13 cellular contexts compared by ENCODE assay signal in genomic region chr9:136851941-136852663, GRCh38. TPM values are rescaled to one million over a fixed set of nuclear protein-coding genes. Genes with fewer than 3 reads are reported as not detected.
DNase-seq lines count a peak whose midpoint lies in the region; ATAC-seq and TF ChIP-seq lines count a peak whose summit lies in the region.
"Had no signal": no experiment of that assay in that cellular context is flagged by ENCODE, and none has a peak within 500 bp of the region (broad histone marks: within the 10 kb centered on the region; RNA-seq: fewer than 3 reads in every experiment).

Gene MAMDC4 (plus strand): TSS chr9:136852346. CDS start chr9:136852417, 71 bp downstream.

- TF ChIP-seq RAD21 in liver (IDR thresholded peaks at IDR 0.05), result peak; percentile 41 to 53

- no peak within 1 kb of the TSS for H3K27ac Mint-ChIP-seq in activated CD8-positive, alpha-beta memory T cell treated with anti-CD3 and anti-CD28 coated beads, Interleukin-2, amount 10 ng/mL, durations not matched to agents 7 days and 5 days

- H3K9me3 ChIP-seq in adrenal gland (replicated peaks in 1 of 3) (no peaks in the 10 kb centered on the region), liver (ENCODE audit: control insufficient read depth in 4 of 4, low read length in 3 of 4) (no peaks in the 10 kb centered on the region), thymus (ENCODE audit: control insufficient read depth) (no peaks in the 10 kb centered on the region)
- H3K9me3 ChIP-seq: thoracic aorta had no signal

- CTCF ChIA-PET in activated CD8-positive, alpha-beta memory T cell treated with anti-CD3 and anti-CD28 coated beads, Interleukin-2, amount 10 ng/mL, durations not matched to agents 7 days and 5 days (lab: Charles Lee), result interaction anchor here (2.1 kb wide), 1 partner anchor 10 kb away, joined by 8 read pairs; the partner anchor contains the start of gene AJM1

- peak within 1 kb of the TSS in 1 of 5 donors; percentile 62 for H3K27ac ChIP-seq in adrenal gland
- H3K27ac ChIP-seq in liver (ENCODE audit: low read depth in 1 of 2, low read length in 2 of 2), result peak within 1 kb of the TSS; percentile 77 to 83
- H3K27ac ChIP-seq in thymus (ENCODE audit: low read depth), result no peak within 1 kb of the TSS
- H3K27ac ChIP-seq: thoracic aorta had no signal

- no peak within 1 kb of the TSS for H3K4me3 Mint-ChIP-seq in activated CD8-positive, alpha-beta memory T cell treated with anti-CD3 and anti-CD28 coated beads, Interleukin-2, amount 10 ng/mL, durations not matched to agents 7 days and 5 days

- intact Hi-C loops in adrenal gland (cut with DNase I), result loop anchor here in 1 of 2 donors (10.0 kb wide), 1 partner anchor 93 kb away; the partner anchor contains the start of genes C8G and FBXW5

- peak in 1 of 2 donors; percentile 35 for TF ChIP-seq POLR2A in adrenal gland (IDR thresholded peaks at IDR 0.05)

- no peak for ATAC-seq in activated CD8-positive, alpha-beta memory T cell treated with anti-CD3 and anti-CD28 coated beads, Interleukin-2, amount 10 ng/mL, durations not matched to agents 7 days and 5 days
- ATAC-seq in HG02938 (IDR thresholded peaks at IDR 0.05; ENCODE audit: unreplicated experiment) (no peak), HG03354 (IDR thresholded peaks at IDR 0.05; ENCODE audit: poor library complexity, severe bottlenecking, unreplicated experiment) (no peak)

- no peak for DNase-seq in activated CD8-positive, alpha-beta memory T cell treated with anti-CD3 and anti-CD28 coated beads, Interleukin-2, amount 10 ng/mL, durations not matched to agents 7 days and 5 days
- DNase-seq in activated CD8-positive, alpha-beta memory T cell treated with anti-CD3 and anti-CD28 coated beads, Interleukin-2, amount 50 U/mL, for 48 hours, result no peak
- DNase-seq in adrenal gland (peak; percentile 53 to 90 (median 80)), NCI-H2171 (lab: John Stamatoyannopoulos, UW) (no peak)
- DNase-seq: activated CD4-positive, alpha-beta T cell treated with anti-CD3 and anti-CD28 coated beads, Interleukin-2, amount 50 U/mL, for 1 hour; DMS 273 treated with DMSO at 0.1 percent for 48 hours; NCI-H1930; NK-92 treated with Interleukin-12 subunit alpha and Interleukin-12 subunit beta, amount 100 ng/mL, for 24 hours had no signal

- H3K9ac ChIP-seq in liver (ENCODE audit: low read depth in 1 of 2, low read length in 2 of 2), result peak within 1 kb of the TSS; percentile 9 to 21

- H3K9me3 Mint-ChIP-seq in activated CD8-positive, alpha-beta memory T cell treated with anti-CD3 and anti-CD28 coated beads, Interleukin-2, amount 10 ng/mL, durations not matched to agents 7 days and 5 days (ENCODE audit: low read depth), result no peaks in the 10 kb centered on the region

- H3K4me3 ChIP-seq in adrenal gland (no peak within 1 kb of the TSS), liver (ENCODE audit: low read depth in 1 of 3, low read length in 3 of 3) (peak within 1 kb of the TSS in 1 of 3 donors; percentile 14), thymus (ENCODE audit: low read length) (no peak within 1 kb of the TSS)
- H3K4me3 ChIP-seq: thoracic aorta had no signal

- 40 to 56% (median 45%) methylated on average over 1 to 23 of the region's 23 CpGs for WGBS in adrenal gland, 4 donors
- WGBS in liver, result 46% methylated on average over 23 of the region's 23 CpGs
- 94% methylated on average over 23 of the region's 23 CpGs for WGBS in thymus

- no peak for TF ChIP-seq CTCF in adrenal gland (IDR thresholded peaks at IDR 0.05)
- TF ChIP-seq CTCF in liver (IDR thresholded peaks at IDR 0.05; ENCODE audit: low read depth, low read length, missing input control), result no peak

- H3K27me3 ChIP-seq in adrenal gland (no peaks in the 10 kb centered on the region), liver (ENCODE audit: control insufficient read depth in 4 of 4, insufficient read depth in 4 of 4, low read length in 3 of 4) (no peaks in the 10 kb centered on the region), thymus (ENCODE audit: control insufficient read depth, insufficient read depth) (peaks cover 14% of the 10 kb centered on the region)

- peaks cover 13% of the 10 kb centered on the region for H3K4me1 Mint-ChIP-seq in activated CD8-positive, alpha-beta memory T cell treated with anti-CD3 and anti-CD28 coated beads, Interleukin-2, amount 10 ng/mL, durations not matched to agents 7 days and 5 days

- peaks cover 3% of the 10 kb centered on the region for H3K36me3 Mint-ChIP-seq in activated CD8-positive, alpha-beta memory T cell treated with anti-CD3 and anti-CD28 coated beads, Interleukin-2, amount 10 ng/mL, durations not matched to agents 7 days and 5 days

- peaks cover 8% of the 10 kb centered on the region for H3K27me3 Mint-ChIP-seq in activated CD8-positive, alpha-beta memory T cell treated with anti-CD3 and anti-CD28 coated beads, Interleukin-2, amount 10 ng/mL, durations not matched to agents 7 days and 5 days

- H3K4me1 ChIP-seq in adrenal gland (replicated peaks in 1 of 2) (peaks cover 14 to 25% of the 10 kb centered on the region in 2 donors), liver (ENCODE audit: control insufficient read depth in 4 of 4, insufficient read depth in 4 of 4, low read length in 3 of 4) (peaks cover 20 to 57% (median 37%) of the 10 kb centered on the region in 4 donors), thymus (ENCODE audit: control insufficient read depth, insufficient read depth, low read length) (peaks cover 8% of the 10 kb centered on the region)

- H3K36me3 ChIP-seq in adrenal gland (replicated peaks in 1 of 2) (peaks cover 0 to 10% of the 10 kb centered on the region in 2 donors), liver (ENCODE audit: control insufficient read depth in 4 of 4, insufficient read depth in 3 of 4, low read depth in 1 of 4, low read length in 3 of 4) (peaks cover 0 to 4% (median 0%) of the 10 kb centered on the region in 4 donors), thymus (ENCODE audit: control insufficient read depth, insufficient read depth) (peaks cover 5% of the 10 kb centered on the region)
- H3K36me3 ChIP-seq: thoracic aorta had no signal

TF ChIP-seq in liver, 16 proteins besides CTCF, POLR2A, EP300 and RAD21:
- TF ChIP-seq SP1 (IDR thresholded peaks at IDR 0.05), result peak; percentile 83
- peak; percentile 74 for TF ChIP-seq REST (IDR thresholded peaks at IDR 0.05)
- TF ChIP-seq ATF3 (IDR thresholded peaks at IDR 0.05), result no peak
- no peak for TF ChIP-seq ZBTB33 (IDR thresholded peaks at IDR 0.05)
- peak; percentile 80 to 95 for TF ChIP-seq RXRA (IDR thresholded peaks at IDR 0.05)
- TF ChIP-seq YY1 (IDR thresholded peaks at IDR 0.05), result peak; percentile 69
- peak; percentile 30 for TF ChIP-seq HNF4G (IDR thresholded peaks at IDR 0.05)
- peak; percentile 87 to 92 for TF ChIP-seq HNF4A (conservative IDR thresholded peaks at IDR 0.05)

RNA-seq across cellular contexts. Expression of gene MAMDC4, which starts in this region (rescaled TPM):
- 10 to 100 TPM; 13.4 to 15.5 TPM for total RNA-seq in activated CD8-positive, alpha-beta memory T cell treated with anti-CD3 and anti-CD28 coated beads, Interleukin-2, amount 10 ng/mL, durations not matched to agents 7 days and 5 days
- 10 to 100 TPM in 1 of 8 donors, 1 to 10 TPM in 7; 1.3 to 13.8 (median 4.3) TPM for total RNA-seq in adrenal gland
- 10 to 100 TPM in 2 of 3 donors, under 1 TPM in 1; 0.57 to 30.6 (median 11.6) TPM for polyA plus RNA-seq in adrenal gland
- total RNA-seq in liver, result 1 to 10 TPM; 4.0 to 8.1 TPM
- 1 to 10 TPM; 2.4 to 3.9 TPM for polyA plus RNA-seq in liver
- 14.0 TPM for polyA plus RNA-seq in thymus

Comparison
In these comparisons a context has a peak if more than half of its experiments do, and no peak if none do; other contexts are left out.
1. DNase-seq: peak in adrenal gland (7 of 7); none in activated CD8-positive, alpha-beta memory T cell treated with anti-CD3 and anti-CD28 coated beads, Interleukin-2, amount 10 ng/mL, durations not matched to agents 7 days and 5 days (single experiment), activated CD8-positive, alpha-beta memory T cell treated with anti-CD3 and anti-CD28 coated beads, Interleukin-2, amount 50 U/mL, for 48 hours (single experiment) and NCI-H2171 (single experiment).